ENCODE assay signal across 20 cellular contexts in the genomic region with DNA sequence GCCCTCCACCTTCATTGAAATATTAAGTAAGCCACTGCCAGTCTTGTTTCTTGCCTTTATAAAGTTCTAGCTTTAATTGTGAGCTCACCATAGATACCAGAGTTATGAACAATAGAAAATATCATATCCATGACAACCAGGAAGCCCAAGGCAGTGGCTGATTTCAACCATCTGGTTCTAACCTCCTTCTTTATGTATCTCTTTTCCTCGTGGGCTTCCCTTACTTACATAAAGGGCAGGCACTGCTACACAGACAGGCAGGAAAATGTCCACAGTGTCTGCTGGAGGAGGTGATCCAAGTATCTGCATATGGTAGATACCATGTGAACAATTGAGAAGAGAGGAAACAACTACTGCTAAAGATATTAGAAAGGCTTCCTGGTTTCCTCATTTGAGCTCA.
"Had no signal": no experiment of that assay in that cellular context is flagged by ENCODE, and none has a peak within 500 bp of the region (broad histone marks: within the 10 kb centered on the region; RNA-seq: fewer than 3 reads in every experiment).

No MANE protein-coding gene starts in this region.

- ATAC-seq: activated T-cell treated with anti-CD3 and anti-CD28 coated beads, Interleukin-2, amount 50 U/mL, for 72 hours; gastrocnemius medialis; heart left ventricle; natural killer cell; pancreas; right lobe of liver had no signal

- H3K27me3 ChIP-seq: gastrocnemius medialis, right lobe of liver, stomach had no signal

- FAIRE-seq: bronchial epithelial cell, pancreas, small intestine had no signal

- H3K4me1 ChIP-seq: gastrocnemius medialis, heart left ventricle, left ventricle myocardium inferior, pancreas, right lobe of liver, stomach had no signal

- DNase-seq: activated CD4-positive, alpha-beta T cell treated with anti-CD3 and anti-CD28 coated beads for 1 hour; activated CD8-positive, alpha-beta memory T cell treated with anti-CD3 and anti-CD28 coated beads for 24 hours; activated effector memory CD4-positive, alpha-beta T cell treated with anti-CD3 and anti-CD28 coated beads, Interleukin-2, amount 50 U/mL, for 16 hours; activated T-cell treated with anti-CD3 and anti-CD28 coated beads, Interleukin-2, amount 50 U/mL, for 72 hours; effector memory CD4-positive, alpha-beta T cell; gastrocnemius medialis; heart left ventricle; kidney glomerular epithelial cell; left ventricle myocardium inferior; mesenchymal stem cell; natural killer cell; pancreas; right lobe of liver; small intestine; stimulated activated CD4-positive, alpha-beta T cell treated with anti-CD3 and anti-CD28 coated beads, Interleukin-4, amount 100 ng/mL, for 1 hour; stomach; T1000; trophoblast cell; WERI-Rb-1 had no signal

- H3K27ac ChIP-seq: gastrocnemius medialis, heart left ventricle, left ventricle myocardium inferior, pancreas, right lobe of liver, stomach, WERI-Rb-1 had no signal

- H3K9me3 ChIP-seq: gastrocnemius medialis, heart left ventricle, left ventricle myocardium inferior, pancreas, right lobe of liver, stomach had no signal

- H3K4me3 ChIP-seq: gastrocnemius medialis, heart left ventricle, left ventricle myocardium inferior, pancreas, right lobe of liver, stomach had no signal
